In genomic region chr19:45817725-45818301, GRCh38 we compare ENCODE assay signal across 2 cellular contexts.
TF ChIP-seq lines count a peak whose summit lies in the region.

No MANE protein-coding gene starts in this region.

TF ChIP-seq in Ishikawa, 13 proteins besides CTCF, POLR2A, EP300 and RAD21:
- TF ChIP-seq ZBTB7A (IDR thresholded peaks at IDR 0.05; ENCODE audit: low read depth) (peak; percentile 41; the same call in 1 of the 2 replicates), USF1 (IDR thresholded peaks at IDR 0.05) (no peak)

TF ChIP-seq in H1, 55 proteins besides CTCF, POLR2A, EP300 and RAD21:
- TF ChIP-seq BACH1 (IDR thresholded peaks at IDR 0.05; ENCODE audit: low read length) (no peak), ATF3 (IDR thresholded peaks at IDR 0.05; ENCODE audit: insufficient read depth, low read depth, low read length) (no peak)
- TF ChIP-seq, protein P1, sequence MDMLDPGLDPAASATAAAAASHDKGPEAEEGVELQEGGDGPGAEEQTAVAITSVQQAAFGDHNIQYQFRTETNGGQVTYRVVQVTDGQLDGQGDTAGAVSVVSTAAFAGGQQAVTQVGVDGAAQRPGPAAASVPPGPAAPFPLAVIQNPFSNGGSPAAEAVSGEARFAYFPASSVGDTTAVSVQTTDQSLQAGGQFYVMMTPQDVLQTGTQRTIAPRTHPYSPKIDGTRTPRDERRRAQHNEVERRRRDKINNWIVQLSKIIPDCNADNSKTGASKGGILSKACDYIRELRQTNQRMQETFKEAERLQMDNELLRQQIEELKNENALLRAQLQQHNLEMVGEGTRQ (IDR thresholded peaks at IDR 0.05; ENCODE audit: low read length), result no peak
